9 cellular contexts compared by ENCODE assay signal in genomic region chr6:3884007-3884745, GRCh38. TPM values are rescaled to one million over a fixed set of nuclear protein-coding genes. Genes with fewer than 3 reads are reported as not detected.
A peak's percentile ranks its signal among the peaks of the same experiment; 100 is the strongest.
DNase-seq lines count a peak whose midpoint lies in the region; ATAC-seq and TF ChIP-seq lines count a peak whose summit lies in the region.
"Had no signal": no experiment of that assay in that cellular context is flagged by ENCODE, and none has a peak within 500 bp of the region (broad histone marks: within the 10 kb centered on the region; RNA-seq: fewer than 3 reads in every experiment).

No MANE protein-coding gene starts in this region.

- H3K36me3 ChIP-seq in adipocyte (ENCODE audit: control insufficient read depth, insufficient read depth, low read length, severe bottlenecking) (no peaks in the 10 kb centered on the region), subcutaneous abdominal adipose tissue (ENCODE audit: control insufficient read depth in 5 of 5, insufficient read depth in 5 of 5, low read length in 5 of 5) (no peaks in the 10 kb centered on the region), WERI-Rb-1 (no peaks in the 10 kb centered on the region)

- no peak for ATAC-seq in GM19351 (IDR thresholded peaks at IDR 0.05; ENCODE audit: unreplicated experiment)
- ATAC-seq in omental fat pad (ENCODE audit: low FRiP score) = no peak

- H3K4me1 ChIP-seq in adipocyte (ENCODE audit: control insufficient read depth, insufficient read depth, low read length) (peaks cover 59% of the 10 kb centered on the region), subcutaneous abdominal adipose tissue (ENCODE audit: control insufficient read depth in 5 of 5, insufficient read depth in 5 of 5, low read length in 5 of 5) (peaks cover 17 to 57% (median 51%) of the 10 kb centered on the region in 5 donors)

- H3K4me3 ChIP-seq in adipocyte (ENCODE audit: low read length) (no peak overlapping the region), subcutaneous abdominal adipose tissue (ENCODE audit: low read depth in 1 of 5, low read length in 5 of 5) (no peak overlapping the region), WERI-Rb-1 (ENCODE audit: low read depth, low read length) (no peak overlapping the region)

- DNase-seq in HS-5 (ENCODE audit: low read depth) (peak; percentile 63), adipocyte (ENCODE audit: low read depth) (peak; percentile 77), iris pigment epithelial cell (ENCODE audit: low read depth) (peak; percentile 65), WERI-Rb-1 (no peak), omental fat pad (ENCODE audit: low spot score) (no peak)
- DNase-seq: activated naive CD4-positive, alpha-beta T cell treated with anti-CD3 and anti-CD28 coated beads, Interleukin-2, amount 10 ng/mL, durations not matched to agents 7 days and 5 days; stimulated activated CD4-positive, alpha-beta T cell treated with anti-CD3 and anti-CD28 coated beads, Interleukin-2, amount 100 ng/mL, for 24 hours had no signal

- H3K27ac ChIP-seq in subcutaneous abdominal adipose tissue (ENCODE audit: low read depth, low read length) = peak overlapping the region; percentile 67
- H3K27ac ChIP-seq in WERI-Rb-1 = no peak overlapping the region

- H3K9me3 ChIP-seq in adipocyte (ENCODE audit: control insufficient read depth, low read length) (no peaks in the 10 kb centered on the region), subcutaneous abdominal adipose tissue (ENCODE audit: control insufficient read depth in 5 of 5, low read length in 5 of 5) (no peaks in the 10 kb centered on the region), WERI-Rb-1 (ENCODE audit: severe bottlenecking) (no peaks in the 10 kb centered on the region)

- TF ChIP-seq CTCF in WERI-Rb-1 (IDR thresholded peaks at IDR 0.05; ENCODE audit: low read depth, low read length) = no peak
- no peak for TF ChIP-seq CTCF in omental fat pad (IDR thresholded peaks at IDR 0.05)

- H3K9ac ChIP-seq in adipocyte (ENCODE audit: low read length) = peak overlapping the region; percentile 60
- peak overlapping the region in 1 of 5 donors; percentile 41 for H3K9ac ChIP-seq in subcutaneous abdominal adipose tissue (ENCODE audit: low read length in 5 of 5)

- H3K27me3 ChIP-seq in adipocyte (replicated peaks; ENCODE audit: control insufficient read depth, insufficient read depth, low read length) = no peaks in the 10 kb centered on the region
- H3K27me3 ChIP-seq in subcutaneous abdominal adipose tissue (ENCODE audit: control insufficient read depth in 5 of 5, insufficient read depth in 4 of 5, low read length in 5 of 5) = no peaks in the 10 kb centered on the region
- no peaks in the 10 kb centered on the region for H3K27me3 ChIP-seq in WERI-Rb-1 (ENCODE audit: insufficient read depth, low read depth, severe bottlenecking)

RNA-seq across cellular contexts. Expression of gene FAM50B, which starts 35.0 kb away (rescaled TPM):
- 10 to 100 TPM in 1 of 4 donors, 1 to 10 TPM in 3; 5.6 to 11.7 (median 6.7) TPM for total RNA-seq in omental fat pad

Comparison
In these comparisons a context has a peak if more than half of its experiments do, and no peak if none do; other contexts are left out.
1. DNase-seq: peak in HS-5 (single experiment), adipocyte (single experiment) and iris pigment epithelial cell (single experiment); none in WERI-Rb-1 (single experiment) and omental fat pad (single experiment).